2 cellular contexts compared by ENCODE assay signal in genomic region chr11:85803920-85804319, GRCh38.
TF ChIP-seq lines count a peak whose summit lies in the region.

No MANE protein-coding gene starts in this region.

TF ChIP-seq in HepG2, 621 proteins besides CTCF, POLR2A, EP300 and RAD21:
- TF ChIP-seq MAFF (IDR thresholded peaks at IDR 0.05; ENCODE audit: low read depth, low read length), result peak; percentile 99
- no peak for TF ChIP-seq IKZF1 (IDR thresholded peaks at IDR 0.05)
- TF ChIP-seq MAFK (conservative IDR thresholded peaks at IDR 0.05 in 1 of 2, IDR thresholded peaks at IDR 0.05 in 1 of 2; ENCODE audit: low read length in 2 of 2), result peak; percentile 98 to 100
- no peak for TF ChIP-seq SKI (IDR thresholded peaks at IDR 0.05; ENCODE audit: partially characterized antibody)

TF ChIP-seq in K562, 482 proteins besides CTCF, POLR2A, EP300 and RAD21:
- TF ChIP-seq MAFF (IDR thresholded peaks at IDR 0.05; ENCODE audit: low read length), result peak; percentile 98
- TF ChIP-seq ILK (tag; IDR thresholded peaks at IDR 0.05; ENCODE audit: borderline replicate concordance, low read depth), result no peak
- no peak for TF ChIP-seq NCOA4 (IDR thresholded peaks at IDR 0.05; ENCODE audit: partially characterized antibody)
- no peak for TF ChIP-seq CLOCK (CRISPR knock-in tag; IDR thresholded peaks at IDR 0.05; ENCODE audit: borderline replicate concordance)
- no peak for TF ChIP-seq PTRF (tag; IDR thresholded peaks at IDR 0.05)
- TF ChIP-seq ADNP (tag; IDR thresholded peaks at IDR 0.05), result no peak
- no peak for TF ChIP-seq KDM5B (IDR thresholded peaks at IDR 0.05; ENCODE audit: insufficient replicate concordance, low read depth, low read length)
- peak; percentile 92 for TF ChIP-seq MAFG (tag; conservative IDR thresholded peaks at IDR 0.05)
- TF ChIP-seq SOX6 (IDR thresholded peaks at IDR 0.05), result no peak
- peak; percentile 99 for TF ChIP-seq MAFK (IDR thresholded peaks at IDR 0.05; ENCODE audit: low read length)
- no peak for TF ChIP-seq NR1H2 (CRISPR knock-in tag; IDR thresholded peaks at IDR 0.05)
- no peak for TF ChIP-seq SMARCA5 (IDR thresholded peaks at IDR 0.05)
- no peak for TF ChIP-seq DIDO1 (tag; IDR thresholded peaks at IDR 0.05; ENCODE audit: low read depth)
- no peak for TF ChIP-seq DEAF1 (CRISPR knock-in tag; IDR thresholded peaks at IDR 0.05)
- TF ChIP-seq ZNF280A (IDR thresholded peaks at IDR 0.05; ENCODE audit: low read depth, partially characterized antibody), result no peak
- no peak for TF ChIP-seq TCF7L2 (IDR thresholded peaks at IDR 0.05; ENCODE audit: low read depth, low read length)
- TF ChIP-seq ZNF316 (IDR thresholded peaks at IDR 0.05), result peak; percentile 94
- TF ChIP-seq ARNT (IDR thresholded peaks at IDR 0.05), result no peak
- TF ChIP-seq C11orf30 (IDR thresholded peaks at IDR 0.05; ENCODE audit: low read depth), result peak; percentile 90
- no peak for TF ChIP-seq TAF9B (IDR thresholded peaks at IDR 0.05; ENCODE audit: partially characterized antibody)
- no peak for TF ChIP-seq KAT2B (IDR thresholded peaks at IDR 0.05; ENCODE audit: low read depth, low read length)
- no peak for TF ChIP-seq POU5F1 (IDR thresholded peaks at IDR 0.05; ENCODE audit: borderline replicate concordance, low read depth, low read length, partially characterized antibody)
